2 cellular contexts compared by ENCODE assay signal in genomic region chr3:40181182-40181581, GRCh38.
TF ChIP-seq lines count a peak whose summit lies in the region.

No MANE protein-coding gene starts in this region.

TF ChIP-seq in H1, 55 proteins besides CTCF, POLR2A, EP300 and RAD21 (continued from another document):
- TF ChIP-seq EGR1 (IDR thresholded peaks at IDR 0.05; ENCODE audit: borderline replicate concordance, low read depth, low read length) (no peak), PHF8 (conservative IDR thresholded peaks at IDR 0.05; ENCODE audit: low read depth, low read length) (no peak)

TF ChIP-seq in neural cell, 6 proteins besides CTCF, POLR2A, EP300 and RAD21:
- no peak for TF ChIP-seq REST (IDR thresholded peaks at IDR 0.05; ENCODE audit: borderline replicate concordance)
- no peak for TF ChIP-seq TAF1 (IDR thresholded peaks at IDR 0.05; ENCODE audit: low read depth)
- no peak for TF ChIP-seq SMC3 (conservative IDR thresholded peaks at IDR 0.05; ENCODE audit: poor library complexity)
- no peak for TF ChIP-seq MXI1 (conservative IDR thresholded peaks at IDR 0.05; ENCODE audit: poor library complexity, severe bottlenecking)
- no peak for TF ChIP-seq EZH2 (IDR thresholded peaks at IDR 0.05; ENCODE audit: borderline replicate concordance, insufficient read depth, low read length, poor library complexity, severe bottlenecking)
- TF ChIP-seq POLR2AphosphoS5 (IDR thresholded peaks at IDR 0.05) = no peak
